In genomic region chr5:148229840-148230239, GRCh38 we compare ENCODE assay signal across 22 cellular contexts. TPM values are rescaled to one million over a fixed set of nuclear protein-coding genes. Genes with fewer than 3 reads are reported as not detected.
A peak's percentile ranks its signal among the peaks of the same experiment; 100 is the strongest.
DNase-seq lines count a peak whose midpoint lies in the region; TF ChIP-seq lines count a peak whose summit lies in the region.
"Had no signal": no experiment of that assay in that cellular context is flagged by ENCODE, and none has a peak within 500 bp of the region (broad histone marks: within the 10 kb centered on the region; RNA-seq: fewer than 3 reads in every experiment).

No MANE protein-coding gene starts in this region.

- peak overlapping the region; percentile 94 for H3K9ac ChIP-seq in ES-I3 (ENCODE audit: low read depth, low read length)
- no peak overlapping the region for H3K9ac ChIP-seq in HUES64 (ENCODE audit: low read depth, low read length)
- H3K9ac ChIP-seq in iPS-15b (ENCODE audit: low read depth, low read length), result no peak overlapping the region

- H3F3A ChIP-seq in PC-9 (ENCODE audit: insufficient read depth, low read depth), result no peaks in the 10 kb centered on the region

- no peaks in the 10 kb centered on the region for H3K79me2 ChIP-seq in PC-9 (ENCODE audit: low read depth)

- peak overlapping the region; percentile 80 for H2AFZ ChIP-seq in PC-9

- POLR2A ChIA-PET in PC-9 (lab: Charles Lee; ENCODE audit: unreplicated experiment), result no interaction called here

- no peaks in the 10 kb centered on the region for H3K9me2 ChIP-seq in PC-9 (ENCODE audit: insufficient read depth)

- intact Hi-C loops in PC-9 (cut with micrococcal nuclease; ENCODE audit: unreplicated experiment), result no loop called here

- no TSS peak for BruUV-seq in PC-9 (replicated peaks; lab: Mats Ljungman, UMichigan)

- no peaks in the 10 kb centered on the region; the same call in 1 of the 2 replicates for H3K9me3 ChIP-seq in ES-I3 (ENCODE audit: control insufficient read depth, insufficient read depth, low read length)
- H3K9me3 ChIP-seq in HUES64 (ENCODE audit: insufficient read depth, low read depth, low read length), result no peaks in the 10 kb centered on the region
- H3K9me3 ChIP-seq in PC-9 (ENCODE audit: insufficient read depth, low read depth), result no peaks in the 10 kb centered on the region
- H3K9me3 ChIP-seq in iPS-15b (ENCODE audit: control insufficient read depth, insufficient read depth, low read length), result no peaks in the 10 kb centered on the region
- H3K9me3 ChIP-seq: A549, Caco-2, HAP-1 had no signal

- H3K4me3 ChIP-seq in HUES64 (ENCODE audit: low read length) (peak overlapping the region; percentile 20; the same call in 1 of the 2 replicates), PC-9 (peak overlapping the region; percentile 53; the same call in 1 of the 2 replicates), iPS-15b (ENCODE audit: low read depth, low read length) (peak overlapping the region; percentile 35)
- H3K4me3 ChIP-seq: A549, HAP-1 had no signal

- H3K27ac ChIP-seq in HUES64 (ENCODE audit: low read depth, low read length), result no peak overlapping the region
- no peak overlapping the region for H3K27ac ChIP-seq in PC-9
- H3K27ac ChIP-seq: 22Rv1, A549, C4-2B, HL-60 had no signal

- H3K4me1 ChIP-seq in ES-I3 (ENCODE audit: insufficient read depth, low read length) (no peaks in the 10 kb centered on the region), HUES64 (ENCODE audit: insufficient read depth, low read length) (no peaks in the 10 kb centered on the region; the same call in 1 of the 2 replicates), PC-9 (replicated peaks; ENCODE audit: insufficient read depth) (no peaks in the 10 kb centered on the region), iPS-15b (ENCODE audit: control insufficient read depth, insufficient read depth, low read length) (no peaks in the 10 kb centered on the region)
- H3K4me1 ChIP-seq: A549, Caco-2, HAP-1 had no signal

- no peak for TF ChIP-seq CTCF in PC-9 (conservative IDR thresholded peaks at IDR 0.05)

- DNase-seq in PC-9 (no peak), KG1 (lab: John Stamatoyannopoulos, UW) (no peak), NCI-H1417 treated with DMSO at 0.1 percent for 48 hours (lab: John Stamatoyannopoulos, UW) (no peak), T-helper 1 cell (no peak), NCI-H1694 (lab: John Stamatoyannopoulos, UW) (no peak)
- DNase-seq: AML-193; Caco-2; CD4-positive, alpha-beta T cell; GDM1 had no signal

- H4K20me1 ChIP-seq in PC-9 (ENCODE audit: insufficient read depth), result no peaks in the 10 kb centered on the region

- CTCF ChIA-PET in PC-9 (lab: Charles Lee), result no interaction called here

- H3K27me3 ChIP-seq in HUES64 (ENCODE audit: insufficient read depth, low read length) (no peaks in the 10 kb centered on the region), PC-9 (ENCODE audit: insufficient read depth, low read depth) (no peaks in the 10 kb centered on the region), iPS-15b (ENCODE audit: control insufficient read depth, insufficient read depth, low read length) (no peaks in the 10 kb centered on the region)

- peak overlapping the region; percentile 64 for H3K4me2 ChIP-seq in PC-9
- H3K4me2 ChIP-seq: A549 had no signal

- H3K36me3 ChIP-seq in ES-I3 (ENCODE audit: insufficient read depth, low read length) (no peaks in the 10 kb centered on the region), HUES64 (ENCODE audit: insufficient read depth, low read length) (no peaks in the 10 kb centered on the region), PC-9 (ENCODE audit: low read depth) (no peaks in the 10 kb centered on the region), iPS-15b (ENCODE audit: control insufficient read depth, insufficient read depth, low read length) (no peaks in the 10 kb centered on the region)
- H3K36me3 ChIP-seq: HAP-1 had no signal

RNA-seq across cellular contexts. Expression of gene MARCOL, which starts 8.5 kb away (rescaled TPM):
- not detected for polyA plus RNA-seq in HUES64 (2013, experiment 1 of 2)
- not detected for polyA plus RNA-seq in HUES64 (2013, experiment 2 of 2)
- not detected in 2 replicates for total RNA-seq in PC-9 (2021)
- total RNA-seq: Caco-2; CD4-positive, alpha-beta T cell; H1; HepG2; HT1080 had no signal
- polyA plus RNA-seq: BJ, H1, HepG2, IgD-negative memory B cell had no signal

RNA-seq across cellular contexts. Expression of gene SPINK6, which starts 27.0 kb away (rescaled TPM):
- not detected for polyA plus RNA-seq in HUES64 (2013, experiment 1 of 2)
- not detected for polyA plus RNA-seq in HUES64 (2013, experiment 2 of 2)
- not detected in 2 replicates for total RNA-seq in PC-9 (2021)
- total RNA-seq: Caco-2; CD4-positive, alpha-beta T cell; H1; HepG2 had no signal
- polyA plus RNA-seq: BJ, H1, HepG2, IgD-negative memory B cell had no signal

RNA-seq across cellular contexts. Expression of gene SPINK13, which starts 38.8 kb away (rescaled TPM):
- not detected for polyA plus RNA-seq in HUES64 (2013, experiment 1 of 2)
- polyA plus RNA-seq in HUES64 (2013, experiment 2 of 2), result not detected
- not detected in 2 replicates for total RNA-seq in PC-9 (2021)
- total RNA-seq: Caco-2; CD4-positive, alpha-beta T cell; H1; HepG2; HT1080 had no signal
- polyA plus RNA-seq: BJ, H1, HepG2, IgD-negative memory B cell had no signal
